21 cellular contexts compared by ENCODE assay signal in genomic region chr2:9666306-9666705, GRCh38. TPM values are rescaled to one million over a fixed set of nuclear protein-coding genes. Genes with fewer than 3 reads are reported as not detected.
DNase-seq lines count a peak whose midpoint lies in the region; ATAC-seq and TF ChIP-seq lines count a peak whose summit lies in the region.
"Had no signal": no experiment of that assay in that cellular context is flagged by ENCODE, and none has a peak within 500 bp of the region (broad histone marks: within the 10 kb centered on the region; RNA-seq: fewer than 3 reads in every experiment).

No MANE protein-coding gene starts in this region.

- intact Hi-C loops in Panc1 (cut with micrococcal nuclease; ENCODE audit: unreplicated experiment) = no loop called here
- intact Hi-C loops in aorta (cut with DNase I) = no loop called here
- intact Hi-C loops in left ventricle myocardium superior (cut with micrococcal nuclease) = no loop called here
- intact Hi-C loops in prostate gland (cut with DNase I) = no loop called here

- H3K4me1 ChIP-seq in Panc1 (ENCODE audit: control insufficient read depth, insufficient read depth, low read length) = peaks cover 54% of the 10 kb centered on the region
- peaks cover 12% of the 10 kb centered on the region for H3K4me1 ChIP-seq in osteoblast (ENCODE audit: insufficient read depth, low read length)
- no peaks in the 10 kb centered on the region for H3K4me1 ChIP-seq in aorta (ENCODE audit: control insufficient read depth in 1 of 2, insufficient read depth in 2 of 2, low read length in 2 of 2)
- H3K4me1 ChIP-seq in prostate gland (replicated peaks) = peaks cover 11% of the 10 kb centered on the region

- POLR2A ChIA-PET in Panc1 (lab: Charles Lee) = interaction anchor here (0.6 to 1.0 kb wide), 4 partner anchors 7 to 42 kb away, joined by 3 read pairs; no protein-coding TSS in a partner anchor

- H3K4me3 ChIP-seq in Panc1 (ENCODE audit: low read depth in 2 of 2, low read length in 2 of 2) (no peak overlapping the region), choroid plexus epithelial cell (ENCODE audit: low read depth, low read length) (no peak overlapping the region), osteoblast (ENCODE audit: insufficient read depth, low read length) (no peak overlapping the region), aorta (ENCODE audit: low read length in 2 of 2) (no peak overlapping the region), prostate gland (no peak overlapping the region)
- H3K4me3 ChIP-seq: body of pancreas, gastrocnemius medialis, K562 had no signal

- peak overlapping the region; percentile 11 for H3K4me2 ChIP-seq in osteoblast (ENCODE audit: insufficient read depth, low read length)

- no peak for TF ChIP-seq CTCF in Panc1 (IDR thresholded peaks at IDR 0.05)
- no peak for TF ChIP-seq CTCF in choroid plexus epithelial cell (conservative IDR thresholded peaks at IDR 0.05; ENCODE audit: low read depth, low read length)
- TF ChIP-seq CTCF in osteoblast (IDR thresholded peaks at IDR 0.05; ENCODE audit: extremely low read depth, low read depth, low read length) = no peak
- TF ChIP-seq CTCF in prostate gland (IDR thresholded peaks at IDR 0.05) = no peak

- no peak for TF ChIP-seq POLR2A in prostate gland (IDR thresholded peaks at IDR 0.05)

- H3K36me3 ChIP-seq in Panc1 (ENCODE audit: control insufficient read depth, insufficient read depth, low read length) (no peaks in the 10 kb centered on the region), osteoblast (ENCODE audit: insufficient read depth, low read length) (no peaks in the 10 kb centered on the region), aorta (ENCODE audit: control insufficient read depth in 1 of 2, insufficient read depth in 2 of 2, low read length in 1 of 2) (no peaks in the 10 kb centered on the region), prostate gland (no peaks in the 10 kb centered on the region)
- H3K36me3 ChIP-seq: gastrocnemius medialis had no signal

- no peaks in the 10 kb centered on the region for H4K20me1 ChIP-seq in osteoblast (ENCODE audit: insufficient read depth, low read length)

- ATAC-seq in Panc1 (peak; percentile 50), aorta (ENCODE audit: low FRiP score) (no peak), left ventricle myocardium superior (no peak)
- ATAC-seq: body of pancreas, gastrocnemius medialis, K562, right cardiac atrium had no signal

- CTCF ChIA-PET in Panc1 (lab: Charles Lee) = no interaction called here

- in situ Hi-C loops in Panc1 (cut with HindIII; ENCODE audit: low pct_unique_long_range_greater_than_20kb, low sequenced_read_pairs) = no loop called here

- peak; percentile 69 for DNase-seq in GM04504 (ENCODE audit: low read depth)
- no peak for DNase-seq in Panc1 (ENCODE audit: low read depth, low spot score)
- peak; percentile 55 for DNase-seq in choroid plexus epithelial cell (ENCODE audit: low read depth)
- no peak for DNase-seq in osteoblast (ENCODE audit: insufficient read length, low spot score, missing footprints)
- no peak for DNase-seq in aorta
- DNase-seq in left ventricle myocardium superior = no peak
- DNase-seq in prostate gland (ENCODE audit: low spot score) = no peak
- no peak for DNase-seq in NCI-H748 (lab: John Stamatoyannopoulos, UW; ENCODE audit: unreplicated experiment)
- DNase-seq: activated CD4-positive, alpha-beta T cell treated with anti-CD3 and anti-CD28 coated beads for 4 hours; activated naive CD8-positive, alpha-beta T cell treated with anti-CD3 and anti-CD28 coated beads for 36 hours; body of pancreas; Calu3; gastrocnemius medialis; GOT3; mammary epithelial cell; MV-4-11; NCI-H2029; occipital lobe; right cardiac atrium; stimulated activated CD4-positive, alpha-beta T cell treated with anti-CD3 and anti-CD28 coated beads, Interleukin-15, amount 100 ng/mL, for 24 hours had no signal

- H3K9me3 ChIP-seq in Panc1 (ENCODE audit: control insufficient read depth, insufficient read depth, low read depth, low read length) (no peaks in the 10 kb centered on the region), osteoblast (ENCODE audit: low read depth, low read length) (no peaks in the 10 kb centered on the region), aorta (ENCODE audit: control insufficient read depth, low read length) (no peaks in the 10 kb centered on the region), prostate gland (no peaks in the 10 kb centered on the region)
- H3K9me3 ChIP-seq: body of pancreas, gastrocnemius medialis had no signal

- H2AFZ ChIP-seq in osteoblast (ENCODE audit: low read length) = no peak overlapping the region

- H3K79me2 ChIP-seq in osteoblast (ENCODE audit: insufficient read depth, low read length) = no peaks in the 10 kb centered on the region

- peak overlapping the region; percentile 80 for H3K27ac ChIP-seq in Panc1 (ENCODE audit: low read length)
- peak overlapping the region; percentile 42 for H3K27ac ChIP-seq in osteoblast (ENCODE audit: low read depth, low read length)
- no peak overlapping the region for H3K27ac ChIP-seq in aorta (ENCODE audit: low read depth in 1 of 2, low read length in 2 of 2)
- H3K27ac ChIP-seq in prostate gland = no peak overlapping the region
- H3K27ac ChIP-seq: body of pancreas, gastrocnemius medialis had no signal

- BruUV-seq in Panc1 (replicated peaks; lab: Mats Ljungman, UMichigan) = no TSS peak

- no peaks in the 10 kb centered on the region for H3K27me3 ChIP-seq in Panc1 (ENCODE audit: control insufficient read depth, insufficient read depth, low read length)
- H3K27me3 ChIP-seq in osteoblast (ENCODE audit: insufficient read depth, low read length) = no peaks in the 10 kb centered on the region
- H3K27me3 ChIP-seq in aorta (ENCODE audit: control insufficient read depth in 1 of 2, insufficient read depth in 2 of 2, low read length in 1 of 2) = no peaks in the 10 kb centered on the region
- no peaks in the 10 kb centered on the region for H3K27me3 ChIP-seq in prostate gland (replicated peaks; ENCODE audit: insufficient read depth)
- H3K27me3 ChIP-seq: body of pancreas, gastrocnemius medialis had no signal

- 57 to 66% methylated on average over 3 of the region's 3 CpGs for WGBS in aorta, 2 donors
- WGBS in prostate gland = 67% methylated on average over 3 of the region's 3 CpGs

RNA-seq across cellular contexts. Expression of gene YWHAQ, which starts 35.5 kb away (rescaled TPM):
- total RNA-seq in Panc1 (2021; ENCODE audit: unreplicated experiment) (683 TPM), osteoblast (242 and 285 TPM in 2 replicates), aorta (100 to 1,000 TPM; 182 to 226 TPM), left ventricle myocardium superior (119 TPM), prostate gland (100 to 1,000 TPM; 208 to 248 TPM)
- polyA plus RNA-seq in Panc1 (2012; ENCODE audit: insufficient read length) = 719 TPM
- 100 to 1,000 TPM; 175 to 241 TPM for polyA plus RNA-seq in aorta

Comparison
In these comparisons a context has a peak if more than half of its experiments do, and no peak if none do; other contexts are left out.
1. DNase-seq: peak in GM04504 (single experiment) and choroid plexus epithelial cell (single experiment); none in Panc1 (single experiment), osteoblast (single experiment), aorta (0 of 2), left ventricle myocardium superior (single experiment), prostate gland (single experiment) and NCI-H748 (single experiment).
2. H3K27ac ChIP-seq: peak in Panc1 (single experiment) and osteoblast (single experiment); none in aorta (0 of 2) and prostate gland (0 of 2).